ENCODE assay signal across 26 cellular contexts in genomic region chr12:1579626-1580025, GRCh38. TPM values are rescaled to one million over a fixed set of nuclear protein-coding genes. Genes with fewer than 3 reads are reported as not detected.
A peak's percentile ranks its signal among the peaks of the same experiment; 100 is the strongest.
DNase-seq lines count a peak whose midpoint lies in the region; ATAC-seq and TF ChIP-seq lines count a peak whose summit lies in the region.
"Had no signal": no experiment of that assay in that cellular context is flagged by ENCODE, and none has a peak within 500 bp of the region (broad histone marks: within the 10 kb centered on the region; RNA-seq: fewer than 3 reads in every experiment).

No MANE protein-coding gene starts in this region.

- no peak for ATAC-seq in GM18520 (IDR thresholded peaks at IDR 0.05; ENCODE audit: unreplicated experiment)
- ATAC-seq: activated naive CD4-positive, alpha-beta T cell treated with anti-CD3 and anti-CD28 coated beads, Interleukin-2, amount 50 U/mL, for 72 hours had no signal

- H3K4me3 ChIP-seq in fibroblast of the aortic adventitia (ENCODE audit: low read depth, low read length): no peak overlapping the region
- H3K4me3 ChIP-seq: dorsolateral prefrontal cortex, lung, right atrium auricular region, SJSA1, upper lobe of left lung had no signal

- no peak for TF ChIP-seq CTCF in fibroblast of the aortic adventitia (IDR thresholded peaks at IDR 0.05; ENCODE audit: insufficient read depth, low read length)

- DNase-seq in NCI-H526 (lab: John Stamatoyannopoulos, UW) (peak; percentile 17 to 40), NCI-H526 treated with DMSO at 0.1 percent for 48 hours (lab: John Stamatoyannopoulos, UW) (no peak), amniotic epithelial cell (ENCODE audit: low read depth) (peak; percentile 54), fibroblast of the aortic adventitia (ENCODE audit: low read depth) (peak; percentile 46), ecto neural progenitor cell (ENCODE audit: low spot score) (no peak)
- no peak for DNase-seq in activated CD4-positive, CD25-positive, alpha-beta regulatory T cell (lab: John Stamatoyannopoulos, UW)
- DNase-seq in stimulated activated CD4-positive, alpha-beta T cell treated with anti-CD3 and anti-CD28 coated beads, Interleukin-4, amount 100 ng/mL, for 4 hours: no peak
- DNase-seq: activated CD4-positive, alpha-beta memory T cell treated with anti-CD3 and anti-CD28 coated beads, Interleukin-2, amount 10 ng/mL, durations not matched to agents 7 days and 5 days; activated CD4-positive, CD25-positive, alpha-beta regulatory T cell treated with anti-CD3 and anti-CD28 coated beads, Interleukin-2, amount 50 U/mL, for 72 hours; AML-193; aorta; CD4-positive, alpha-beta T cell; dorsolateral prefrontal cortex; kidney glomerular epithelial cell; NCI-H1105; NCI-H1930; RPMI8226; stimulated activated CD4-positive, alpha-beta T cell treated with anti-CD3 and anti-CD28 coated beads, Interleukin-2, amount 100 ng/mL, for 48 hours; T-helper 1 cell; upper lobe of left lung had no signal

RNA-seq across cellular contexts. Expression of gene FBXL14, which starts 14.8 kb away (rescaled TPM):
- total RNA-seq in fibroblast of the aortic adventitia (ENCODE audit: low replicate concordance): 1.1 and 11.2 TPM in 2 replicates

RNA-seq across cellular contexts. Expression of gene WNT5B, which starts 49.4 kb away (rescaled TPM):
- total RNA-seq in fibroblast of the aortic adventitia (ENCODE audit: low replicate concordance): 3.1 and 16.6 TPM in 2 replicates
- total RNA-seq: CD4-positive, alpha-beta T cell; endothelial cell of umbilical vein had no signal

Comparison
In these comparisons a context has a peak if more than half of its experiments do, and no peak if none do; other contexts are left out.
1. DNase-seq: peak in NCI-H526 (2 of 2), amniotic epithelial cell (single experiment) and fibroblast of the aortic adventitia (single experiment); none in NCI-H526 treated with DMSO at 0.1 percent for 48 hours (single experiment), activated CD4-positive, CD25-positive, alpha-beta regulatory T cell (0 of 4), stimulated activated CD4-positive, alpha-beta T cell treated with anti-CD3 and anti-CD28 coated beads, Interleukin-4, amount 100 ng/mL, for 4 hours (0 of 2) and ecto neural progenitor cell (single experiment).